Comparison of ENCODE assay signal across 8 cellular contexts in genomic region chr6:4936681-4937041, GRCh38.
DNase-seq lines count a peak whose midpoint lies in the region; ATAC-seq, FAIRE-seq and TF ChIP-seq lines count a peak whose summit lies in the region.

No MANE protein-coding gene starts in this region.

- H3K4me3 ChIP-seq in adrenal gland (peak overlapping the region in 1 of 4 donors; percentile 28), keratinocyte (ENCODE audit: control insufficient read depth in 2 of 3, extremely low read depth in 1 of 3, insufficient read depth in 2 of 3, low read depth in 1 of 3, low read length in 3 of 3) (no peak overlapping the region), tibial nerve (no peak overlapping the region)

- peak; percentile 52 for FAIRE-seq in keratinocyte (lab: Jason Lieb, UNC)

- intact Hi-C loops in adrenal gland (cut with DNase I) = no loop called here

- peaks cover 29% of the 10 kb centered on the region for H3K79me2 ChIP-seq in keratinocyte (ENCODE audit: control insufficient read depth, insufficient read depth, low read length)

- H4K20me1 ChIP-seq in keratinocyte (ENCODE audit: control insufficient read depth, extremely low read depth, insufficient read depth, low read length) = no peaks in the 10 kb centered on the region

- dilution Hi-C loops in keratinocyte (cut with MboI; ENCODE audit: extremely low pct_ligation_motif_present, low sequenced_read_pairs) = no loop called here

- ATAC-seq in HG03442 (IDR thresholded peaks at IDR 0.05; ENCODE audit: unreplicated experiment) (no peak), GM18519 (IDR thresholded peaks at IDR 0.05; ENCODE audit: low FRiP score, unreplicated experiment) (no peak)

- H3K9me3 ChIP-seq in adrenal gland (replicated peaks in 1 of 3) = no peaks in the 10 kb centered on the region
- no peaks in the 10 kb centered on the region for H3K9me3 ChIP-seq in keratinocyte (ENCODE audit: control insufficient read depth, low read depth, low read length)
- no peaks in the 10 kb centered on the region for H3K9me3 ChIP-seq in tibial nerve

- TF ChIP-seq EP300 in tibial nerve (IDR thresholded peaks at IDR 0.05) = no peak

- peaks cover 6% of the 10 kb centered on the region for H3K9me1 ChIP-seq in keratinocyte (ENCODE audit: control insufficient read depth, extremely low read depth, insufficient read depth, low read length)

- no peak overlapping the region for H3K4me2 ChIP-seq in keratinocyte (ENCODE audit: control insufficient read depth, extremely low read depth, insufficient read depth, low read depth, low read length)

- 4 to 10% (median 8%) methylated on average over 4 of the region's 4 CpGs for WGBS in adrenal gland, 4 donors
- 30 to 34% methylated on average over 4 of the region's 4 CpGs for WGBS in tibial nerve, 2 donors

- H3K4me1 ChIP-seq in adrenal gland (replicated peaks in 1 of 2) (peaks cover 6 to 17% of the 10 kb centered on the region in 2 donors), keratinocyte (ENCODE audit: control insufficient read depth, extremely low read depth, insufficient read depth, low read length) (peaks cover 28% of the 10 kb centered on the region), tibial nerve (peaks cover 0 to 29% (median 3%) of the 10 kb centered on the region in 4 donors)

- no peak overlapping the region for H3K9ac ChIP-seq in keratinocyte (ENCODE audit: control insufficient read depth, extremely low read depth, insufficient read depth, low read length)

- H3K27me3 ChIP-seq in adrenal gland (no peaks in the 10 kb centered on the region), keratinocyte (ENCODE audit: control insufficient read depth, extremely low read depth, insufficient read depth, low read length) (no peaks in the 10 kb centered on the region), tibial nerve (no peaks in the 10 kb centered on the region)

- no peak for TF ChIP-seq POLR2A in adrenal gland (IDR thresholded peaks at IDR 0.05)
- TF ChIP-seq POLR2A in tibial nerve (IDR thresholded peaks at IDR 0.05) = no peak

- H3K36me3 ChIP-seq in adrenal gland (replicated peaks in 1 of 2) (no peaks in the 10 kb centered on the region), keratinocyte (ENCODE audit: control insufficient read depth in 2 of 2, extremely low read depth in 1 of 2, insufficient read depth in 2 of 2, low read length in 2 of 2) (peaks cover 5 to 8% of the 10 kb centered on the region in 2 experiments), tibial nerve (peaks cover 0 to 5% (median 0%) of the 10 kb centered on the region in 3 donors)

- DNase-seq in NOMO-1 treated with DMSO at 0.1 percent for 48 hours (lab: John Stamatoyannopoulos, UW; ENCODE audit: unreplicated experiment) (peak; percentile 4), NOMO-1 treated with dmso at 0.1 percent for 144 hours (lab: John Stamatoyannopoulos, UW; ENCODE audit: unreplicated experiment) (no peak), NCI-H1105 treated with DMSO at 0.1 percent for 48 hours (lab: John Stamatoyannopoulos, UW) (peak; percentile 55), adrenal gland (peak in 6 of 7 donors; percentile 38 to 66 (median 52)), keratinocyte (ENCODE audit: low read depth, low spot score) (peak; percentile 19), tibial nerve (ENCODE audit: low spot score in 2 of 2) (peak in 1 of 2 donors; percentile 13)

- TF ChIP-seq CTCF in adrenal gland (IDR thresholded peaks at IDR 0.05) (peak; percentile 44 to 82 (median 75)), keratinocyte (optimal IDR thresholded peaks at IDR 0.05 in 1 of 3, IDR thresholded peaks at IDR 0.05 in 1 of 3, conservative IDR thresholded peaks at IDR 0.05 in 1 of 3; ENCODE audit: extremely low read depth in 1 of 3, insufficient read depth in 2 of 3, low read length in 3 of 3) (peak; percentile 26 to 57 (median 46)), tibial nerve (IDR thresholded peaks at IDR 0.05) (peak; percentile 51 to 71 (median 53))

- no peak overlapping the region for H2AFZ ChIP-seq in keratinocyte (ENCODE audit: control insufficient read depth, low read length)

- no peak overlapping the region for H3K27ac ChIP-seq in adrenal gland
- H3K27ac ChIP-seq in keratinocyte (ENCODE audit: control insufficient read depth, insufficient read depth, low read length) = no peak overlapping the region
- H3K27ac ChIP-seq in tibial nerve = no peak overlapping the region
